ENCODE assay signal across 8 cellular contexts in genomic region chr16:4404247-4404966, GRCh38. TPM values are rescaled to one million over a fixed set of nuclear protein-coding genes. Genes with fewer than 3 reads are reported as not detected.
DNase-seq lines count a peak whose midpoint lies in the region; ATAC-seq and TF ChIP-seq lines count a peak whose summit lies in the region.

No MANE protein-coding gene starts in this region.

- H3K4me3 ChIP-seq in ascending aorta = no peak overlapping the region
- no peak overlapping the region for H3K4me3 ChIP-seq in upper lobe of right lung

- H3K27ac ChIP-seq in ascending aorta (no peak overlapping the region), upper lobe of right lung (no peak overlapping the region)

- TF ChIP-seq CTCF in ascending aorta (IDR thresholded peaks at IDR 0.05) (peak; percentile 37 to 39 (median 38)), upper lobe of right lung (IDR thresholded peaks at IDR 0.05) (peak; percentile 38)

- H3K27me3 ChIP-seq in ascending aorta = no peaks in the 10 kb centered on the region
- H3K27me3 ChIP-seq in upper lobe of right lung = no peaks in the 10 kb centered on the region

- H3K9me3 ChIP-seq in ascending aorta (no peaks in the 10 kb centered on the region), upper lobe of right lung (no peaks in the 10 kb centered on the region)

- H3K36me3 ChIP-seq in ascending aorta (peaks cover 39 to 44% of the 10 kb centered on the region in 2 donors), upper lobe of right lung (peaks cover 51% of the 10 kb centered on the region)

- DNase-seq in NOMO-1 treated with DMSO at 0.1 percent for 48 hours (lab: John Stamatoyannopoulos, UW; ENCODE audit: unreplicated experiment) (peak; percentile 7), NOMO-1 (lab: John Stamatoyannopoulos, UW; ENCODE audit: unreplicated experiment in 2 of 2) (no peak), NCI-H2196 (lab: John Stamatoyannopoulos, UW; ENCODE audit: unreplicated experiment) (peak; percentile 85), ascending aorta (ENCODE audit: low spot score in 2 of 2) (peak in 1 of 2 donors; percentile 66), left lobe of liver (ENCODE audit: low spot score) (no peak), upper lobe of right lung (peak; percentile 69), NCI-H187 treated with DMSO at 0.1 percent for 48 hours (lab: John Stamatoyannopoulos, UW) (no peak)

- ATAC-seq in left lobe of liver (peak; percentile 23), upper lobe of right lung (peak; percentile 17), GM18909 (IDR thresholded peaks at IDR 0.05; ENCODE audit: poor library complexity, unreplicated experiment) (no peak)

- intact Hi-C loops in ascending aorta (cut with DNase I) = no loop called here
- intact Hi-C loops in upper lobe of right lung (cut with DNase I) = loop anchor here (5.0 kb wide), 1 partner anchor 47 kb away; no protein-coding TSS in a partner anchor

- H3K4me1 ChIP-seq in ascending aorta (peaks cover 0 to 3% of the 10 kb centered on the region in 2 donors), upper lobe of right lung (peaks cover 12% of the 10 kb centered on the region)

RNA-seq across cellular contexts. Expression of gene CORO7, which starts 12.0 kb away (rescaled TPM):
- 41.9 TPM for total RNA-seq in ascending aorta
- total RNA-seq in left lobe of liver = 9.6 TPM
- 52.4 TPM for total RNA-seq in upper lobe of right lung

RNA-seq across cellular contexts. Expression of gene DNAJA3, which starts 21.3 kb away (rescaled TPM):
- total RNA-seq in ascending aorta = 40.7 TPM
- total RNA-seq in left lobe of liver = 57.0 TPM
- total RNA-seq in upper lobe of right lung = 36.1 TPM

RNA-seq across cellular contexts. Expression of gene VASN, which starts 32.8 kb away (rescaled TPM):
- total RNA-seq in ascending aorta = 218 TPM
- total RNA-seq in left lobe of liver = 22.3 TPM
- 20.3 TPM for total RNA-seq in upper lobe of right lung

RNA-seq across cellular contexts. Expression of gene PAM16, which starts 53.3 kb away (rescaled TPM):
- total RNA-seq in ascending aorta (26.6 TPM), left lobe of liver (41.0 TPM), upper lobe of right lung (41.2 TPM)

Comparison
In these comparisons a context has a peak if more than half of its experiments do, and no peak if none do; other contexts are left out.
1. DNase-seq: peak in NOMO-1 treated with DMSO at 0.1 percent for 48 hours (single experiment), NCI-H2196 (single experiment) and upper lobe of right lung (single experiment); none in NOMO-1 (0 of 2), left lobe of liver (single experiment) and NCI-H187 treated with DMSO at 0.1 percent for 48 hours (single experiment).